In the genomic region with DNA sequence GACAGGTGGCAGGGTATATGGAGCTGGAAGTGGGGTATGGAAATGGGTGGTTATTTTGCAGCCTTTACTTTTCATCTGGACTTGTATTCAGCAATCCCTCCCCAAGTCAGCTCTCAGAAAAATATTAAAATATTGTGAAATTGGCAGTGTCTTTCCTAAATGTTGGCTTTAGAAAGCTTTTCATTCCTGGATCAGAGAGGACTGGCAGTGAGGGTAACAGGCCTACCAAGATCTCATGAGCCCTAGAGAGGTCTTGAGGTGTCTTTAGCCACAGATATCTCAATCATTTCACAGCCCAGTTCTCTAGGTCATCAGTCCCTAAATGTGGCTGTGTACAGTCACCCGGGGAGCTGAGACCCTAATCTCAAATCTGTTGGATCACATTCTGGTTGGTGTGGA, we compare ENCODE assay signal across 13 cellular contexts. TPM values are rescaled to one million over a fixed set of nuclear protein-coding genes. Genes with fewer than 3 reads are reported as not detected.
DNase-seq lines count a peak whose midpoint lies in the region; ATAC-seq and TF ChIP-seq lines count a peak whose summit lies in the region.
"Had no signal": no experiment of that assay in that cellular context is flagged by ENCODE, and none has a peak within 500 bp of the region (broad histone marks: within the 10 kb centered on the region; RNA-seq: fewer than 3 reads in every experiment).

No MANE protein-coding gene starts in this region.

- H3K36me3 ChIP-seq in heart right ventricle: peaks cover 0 to 59% (median 28%) of the 10 kb centered on the region in 9 donors

- H3K4me1 Mint-ChIP-seq in IgD-negative memory B cell (peaks cover 45 to 68% (median 65%) of the 10 kb centered on the region in 3 donors), nephron progenitor cell (peaks cover 27% of the 10 kb centered on the region)
- peaks cover 95% of the 10 kb centered on the region for H3K4me1 Mint-ChIP-seq in activated T-helper 1 cell treated with anti-CD3 and anti-CD28 coated beads, Interleukin-12 subunit alpha, Interleukin-12 subunit beta, Interleukin-2, Interleukin-4 antibody, amounts not matched to agents 30 ng/mL and 10 ng/mL and 1 ng/mL, durations not matched to agents 14 hours and 24 hours and 36 hours (ENCODE audit: low read depth)
- H3K4me1 Mint-ChIP-seq in stimulated activated effector memory CD8-positive, alpha-beta T cell treated with anti-CD3 and anti-CD28 coated beads, Interleukin-12 subunit alpha, Interleukin-12 subunit beta, amount 100 ng/mL, for 72 hours: peaks cover 83% of the 10 kb centered on the region

- H3K27ac ChIP-seq in heart right ventricle: peak overlapping the region; percentile 52 to 88 (median 76)
- H3K27ac ChIP-seq: hepatocyte, WERI-Rb-1 had no signal

- no peaks in the 10 kb centered on the region for H3K27me3 ChIP-seq in heart right ventricle
- H3K27me3 ChIP-seq: hepatocyte, MG63 had no signal

- no peaks in the 10 kb centered on the region for H3K9me3 ChIP-seq in heart right ventricle
- H3K9me3 ChIP-seq: MG63 had no signal

- H3K27me3 Mint-ChIP-seq in IgD-negative memory B cell (peaks cover 1% of the 10 kb centered on the region), nephron progenitor cell (ENCODE audit: low read depth, poor library complexity) (peaks cover 6% of the 10 kb centered on the region)
- H3K27me3 Mint-ChIP-seq in activated T-helper 1 cell treated with anti-CD3 and anti-CD28 coated beads, Interleukin-12 subunit alpha, Interleukin-12 subunit beta, Interleukin-2, Interleukin-4 antibody, amounts not matched to agents 30 ng/mL and 10 ng/mL and 1 ng/mL, durations not matched to agents 14 hours and 24 hours and 36 hours (ENCODE audit: insufficient read depth): no peaks in the 10 kb centered on the region

- H3K36me3 Mint-ChIP-seq in IgD-negative memory B cell (peaks cover 2% of the 10 kb centered on the region), nephron progenitor cell (ENCODE audit: low read depth) (peaks cover 36% of the 10 kb centered on the region)
- peaks cover 70% of the 10 kb centered on the region for H3K36me3 Mint-ChIP-seq in activated T-helper 1 cell treated with anti-CD3 and anti-CD28 coated beads, Interleukin-12 subunit alpha, Interleukin-12 subunit beta, Interleukin-2, Interleukin-4 antibody, amounts not matched to agents 30 ng/mL and 10 ng/mL and 1 ng/mL, durations not matched to agents 14 hours and 24 hours and 36 hours (ENCODE audit: low read depth)
- H3K36me3 Mint-ChIP-seq in stimulated activated effector memory CD8-positive, alpha-beta T cell treated with anti-CD3 and anti-CD28 coated beads, Interleukin-12 subunit alpha, Interleukin-12 subunit beta, amount 100 ng/mL, for 72 hours: peaks cover 86% of the 10 kb centered on the region

- WGBS in heart right ventricle, 2 donors: 81 to 87% methylated on average over 1 of the region's 1 CpG

- ATAC-seq in heart right ventricle (peak in 1 of 8 donors; percentile 1), HG02970 (IDR thresholded peaks at IDR 0.05; ENCODE audit: low FRiP score, unreplicated experiment) (no peak), HG02981 (IDR thresholded peaks at IDR 0.05; ENCODE audit: unreplicated experiment) (no peak)
- ATAC-seq in stimulated activated effector memory CD8-positive, alpha-beta T cell treated with anti-CD3 and anti-CD28 coated beads, Interleukin-12 subunit alpha, Interleukin-12 subunit beta, amount 100 ng/mL, for 72 hours: no peak

- intact Hi-C loops in activated T-helper 1 cell treated with anti-CD3 and anti-CD28 coated beads, Interleukin-12 subunit alpha, Interleukin-12 subunit beta, Interleukin-2, Interleukin-4 antibody, amounts not matched to agents 30 ng/mL and 10 ng/mL and 1 ng/mL, durations not matched to agents 14 hours and 24 hours and 36 hours (cut with micrococcal nuclease): loop anchor here (5.0 to 10.0 kb wide), 2 partner anchors 196 to 897 kb away; a partner anchor contains a TSS
- intact Hi-C loops in heart right ventricle (cut with DNase I): loop anchor here in 1 of 10 donors (2.0 kb wide), 1 partner anchor 23 kb away; a partner anchor contains a TSS

- H3K27ac Mint-ChIP-seq in IgD-negative memory B cell: peak overlapping the region; percentile 77 to 93 (median 77)
- H3K27ac Mint-ChIP-seq in activated T-helper 1 cell treated with anti-CD3 and anti-CD28 coated beads, Interleukin-12 subunit alpha, Interleukin-12 subunit beta, Interleukin-2, Interleukin-4 antibody, amounts not matched to agents 30 ng/mL and 10 ng/mL and 1 ng/mL, durations not matched to agents 14 hours and 24 hours and 36 hours: peak overlapping the region; percentile 85
- peak overlapping the region; percentile 84 for H3K27ac Mint-ChIP-seq in stimulated activated effector memory CD8-positive, alpha-beta T cell treated with anti-CD3 and anti-CD28 coated beads, Interleukin-12 subunit alpha, Interleukin-12 subunit beta, amount 100 ng/mL, for 72 hours
- no peak overlapping the region for H3K27ac Mint-ChIP-seq in nephron progenitor cell

- H3K4me1 ChIP-seq in heart right ventricle: peaks cover 41 to 91% (median 82%) of the 10 kb centered on the region in 9 donors

- H3K9me3 Mint-ChIP-seq in IgD-negative memory B cell: no peaks in the 10 kb centered on the region
- H3K9me3 Mint-ChIP-seq in activated T-helper 1 cell treated with anti-CD3 and anti-CD28 coated beads, Interleukin-12 subunit alpha, Interleukin-12 subunit beta, Interleukin-2, Interleukin-4 antibody, amounts not matched to agents 30 ng/mL and 10 ng/mL and 1 ng/mL, durations not matched to agents 14 hours and 24 hours and 36 hours: no peaks in the 10 kb centered on the region
- H3K9me3 Mint-ChIP-seq in stimulated activated effector memory CD8-positive, alpha-beta T cell treated with anti-CD3 and anti-CD28 coated beads, Interleukin-12 subunit alpha, Interleukin-12 subunit beta, amount 100 ng/mL, for 72 hours: no peaks in the 10 kb centered on the region
- H3K9me3 Mint-ChIP-seq in nephron progenitor cell: no peaks in the 10 kb centered on the region

- no peak overlapping the region for H3K4me3 ChIP-seq in heart right ventricle
- H3K4me3 ChIP-seq: hepatocyte, MG63 had no signal

- TF ChIP-seq CTCF in heart right ventricle (IDR thresholded peaks at IDR 0.05) (no peak), nephron progenitor cell (IDR thresholded peaks at IDR 0.05) (no peak), GM10266 (IDR thresholded peaks at IDR 0.05; ENCODE audit: control insufficient read depth, insufficient read depth, low read depth, missing control alignments) (no peak)

- H3K4me3 Mint-ChIP-seq in IgD-negative memory B cell: peak overlapping the region in 3 of 4 donors; percentile 21 to 86 (median 83)
- peak overlapping the region; percentile 63 for H3K4me3 Mint-ChIP-seq in activated T-helper 1 cell treated with anti-CD3 and anti-CD28 coated beads, Interleukin-12 subunit alpha, Interleukin-12 subunit beta, Interleukin-2, Interleukin-4 antibody, amounts not matched to agents 30 ng/mL and 10 ng/mL and 1 ng/mL, durations not matched to agents 14 hours and 24 hours and 36 hours
- peak overlapping the region; percentile 57 for H3K4me3 Mint-ChIP-seq in stimulated activated effector memory CD8-positive, alpha-beta T cell treated with anti-CD3 and anti-CD28 coated beads, Interleukin-12 subunit alpha, Interleukin-12 subunit beta, amount 100 ng/mL, for 72 hours
- H3K4me3 Mint-ChIP-seq in nephron progenitor cell: no peak overlapping the region

- DNase-seq in activated T-helper 1 cell treated with anti-CD3 and anti-CD28 coated beads, Interleukin-12 subunit alpha, Interleukin-12 subunit beta, Interleukin-2, Interleukin-4 antibody, amounts not matched to agents 30 ng/mL and 10 ng/mL and 1 ng/mL, durations not matched to agents 14 hours and 24 hours and 36 hours (ENCODE audit: low spot score): no peak
- DNase-seq in heart right ventricle (no peak), nephron progenitor cell (no peak), GM10266 (ENCODE audit: extremely low spot score) (no peak)
- DNase-seq in stimulated activated effector memory CD8-positive, alpha-beta T cell treated with anti-CD3 and anti-CD28 coated beads, Interleukin-12 subunit alpha, Interleukin-12 subunit beta, amount 100 ng/mL, for 72 hours (ENCODE audit: low spot score in 2 of 2): no peak
- DNase-seq: NCI-H345, RPMI8226, WERI-Rb-1 had no signal

RNA-seq across cellular contexts. Expression of a gene that starts 22.5 kb away (rescaled TPM):
- polyA plus RNA-seq in IgD-negative memory B cell (28.2 TPM), heart right ventricle (1 to 10 TPM; 7.3 to 9.6 TPM)
- 26.5 and 27.6 TPM in 2 replicates for total RNA-seq in activated T-helper 1 cell treated with anti-CD3 and anti-CD28 coated beads, Interleukin-12 subunit alpha, Interleukin-12 subunit beta, Interleukin-2, Interleukin-4 antibody, amounts not matched to agents 30 ng/mL and 10 ng/mL and 1 ng/mL, durations not matched to agents 14 hours and 24 hours and 36 hours
- total RNA-seq in heart right ventricle: 10 to 100 TPM in 9 of 10 donors, 1 to 10 TPM in 1; 9.9 to 14.4 (median 12.8) TPM

RNA-seq across cellular contexts. Expression of a gene that starts 22.6 kb away (rescaled TPM):
- polyA plus RNA-seq in IgD-negative memory B cell: 22.8 TPM
- total RNA-seq in activated T-helper 1 cell treated with anti-CD3 and anti-CD28 coated beads, Interleukin-12 subunit alpha, Interleukin-12 subunit beta, Interleukin-2, Interleukin-4 antibody, amounts not matched to agents 30 ng/mL and 10 ng/mL and 1 ng/mL, durations not matched to agents 14 hours and 24 hours and 36 hours: 80.6 and 85.2 TPM in 2 replicates
- total RNA-seq in heart right ventricle: 10 to 100 TPM; 22.0 to 39.2 (median 30.7) TPM
- polyA plus RNA-seq in heart right ventricle: 10 to 100 TPM; 18.1 to 57.8 TPM

RNA-seq across cellular contexts. Expression of a gene that starts 23.9 kb away (rescaled TPM):
- polyA plus RNA-seq in IgD-negative memory B cell: 13.8 TPM
- total RNA-seq in activated T-helper 1 cell treated with anti-CD3 and anti-CD28 coated beads, Interleukin-12 subunit alpha, Interleukin-12 subunit beta, Interleukin-2, Interleukin-4 antibody, amounts not matched to agents 30 ng/mL and 10 ng/mL and 1 ng/mL, durations not matched to agents 14 hours and 24 hours and 36 hours: 139 and 143 TPM in 2 replicates
- total RNA-seq in heart right ventricle: 10 to 100 TPM; 28.4 to 59.2 (median 42.4) TPM
- 10 to 100 TPM; 22.6 to 85.6 TPM for polyA plus RNA-seq in heart right ventricle

RNA-seq across cellular contexts. Expression of a gene that starts 43.1 kb away (rescaled TPM):
- 8.2 TPM for polyA plus RNA-seq in IgD-negative memory B cell
- 8.6 and 8.8 TPM in 2 replicates for total RNA-seq in activated T-helper 1 cell treated with anti-CD3 and anti-CD28 coated beads, Interleukin-12 subunit alpha, Interleukin-12 subunit beta, Interleukin-2, Interleukin-4 antibody, amounts not matched to agents 30 ng/mL and 10 ng/mL and 1 ng/mL, durations not matched to agents 14 hours and 24 hours and 36 hours
- total RNA-seq in heart right ventricle: 10 to 100 TPM; 31.0 to 62.1 (median 44.0) TPM
- 10 to 100 TPM; 33.1 to 33.7 TPM for polyA plus RNA-seq in heart right ventricle

RNA-seq across cellular contexts. Expression of a gene that starts 52.3 kb away (rescaled TPM):
- polyA plus RNA-seq in IgD-negative memory B cell: 0.48 TPM
- 0.10 and 0.12 TPM in 2 replicates for total RNA-seq in activated T-helper 1 cell treated with anti-CD3 and anti-CD28 coated beads, Interleukin-12 subunit alpha, Interleukin-12 subunit beta, Interleukin-2, Interleukin-4 antibody, amounts not matched to agents 30 ng/mL and 10 ng/mL and 1 ng/mL, durations not matched to agents 14 hours and 24 hours and 36 hours
- total RNA-seq in heart right ventricle: 1 to 10 TPM in 1 of 10 donors, under 1 TPM in 9; 0.07 to 1.0 (median 0.44) TPM
- polyA plus RNA-seq in heart right ventricle: under 1 TPM; 0.25 to 0.66 TPM
